Comparison of ENCODE assay signal across 1 cellular context in genomic region chr12:57491393-57492280, GRCh38.
TF ChIP-seq lines count a peak whose summit lies in the region.

No MANE protein-coding gene starts in this region.

TF ChIP-seq in K562, 482 proteins besides CTCF, POLR2A, EP300 and RAD21:
- peak; percentile 66; the same call in 1 of the 2 replicates for TF ChIP-seq HMBOX1 (IDR thresholded peaks at IDR 0.05)
- no peak for TF ChIP-seq SRSF9 (IDR thresholded peaks at IDR 0.05; ENCODE audit: borderline replicate concordance, low read depth, low read length)
- 0 out of 2 replicates have a peak, but pooled peaks have one; percentile 7 for TF ChIP-seq CREM (IDR thresholded peaks at IDR 0.05; ENCODE audit: low read depth)
- TF ChIP-seq ZEB2 (IDR thresholded peaks at IDR 0.05), result no peak
- no peak for TF ChIP-seq MTA1 (IDR thresholded peaks at IDR 0.05; ENCODE audit: borderline replicate concordance)
- peak; percentile 44 for TF ChIP-seq MEIS2 (IDR thresholded peaks at IDR 0.05; ENCODE audit: partially characterized antibody)
- TF ChIP-seq PBX2 (CRISPR knock-in tag; IDR thresholded peaks at IDR 0.05; ENCODE audit: low read depth), result no peak
- peak; percentile 36; the same call in 1 of the 2 replicates for TF ChIP-seq PBX2 (tag; conservative IDR thresholded peaks at IDR 0.05; ENCODE audit: low read depth)
- TF ChIP-seq TCF15 (CRISPR knock-in tag; IDR thresholded peaks at IDR 0.05), result no peak
- TF ChIP-seq POLR2B (IDR thresholded peaks at IDR 0.05; ENCODE audit: low read depth, partially characterized antibody), result peak; percentile 20
- peak; percentile 48; the same call in 1 of the 2 replicates for TF ChIP-seq PKNOX1 (IDR thresholded peaks at IDR 0.05)
